In the genomic region with DNA sequence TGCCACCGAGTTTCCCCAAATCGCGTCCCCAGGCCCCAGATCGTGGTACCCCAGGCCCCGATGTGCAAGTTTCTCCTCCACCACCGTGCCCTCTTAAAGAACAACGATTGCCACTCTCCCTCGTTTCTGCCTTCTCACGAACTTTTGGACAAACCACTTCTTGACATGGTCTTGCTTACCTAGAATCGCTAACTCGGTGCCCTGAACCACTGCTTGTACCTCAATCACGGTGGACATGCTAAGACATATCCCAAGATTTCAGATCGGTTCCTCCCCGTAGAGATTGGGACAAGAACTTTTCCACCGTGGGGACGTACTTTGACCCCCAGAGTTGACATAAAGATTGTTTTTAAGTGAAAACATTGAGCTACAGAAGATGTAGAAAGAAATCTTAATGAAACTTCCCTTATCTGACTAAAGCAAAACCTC, we compare ENCODE assay signal across 8 cellular contexts. TPM values are rescaled to one million over a fixed set of nuclear protein-coding genes. Genes with fewer than 3 reads are reported as not detected.
A peak's percentile ranks its signal among the peaks of the same experiment; 100 is the strongest.
DNase-seq lines count a peak whose midpoint lies in the region; ATAC-seq and TF ChIP-seq lines count a peak whose summit lies in the region.

No MANE protein-coding gene starts in this region.

- H3K9me3 ChIP-seq in HEK293 (ENCODE audit: control insufficient read depth, insufficient read depth, low read depth, low read length) (no peaks in the 10 kb centered on the region), mesenchymal stem cell (ENCODE audit: control insufficient read depth, low read length) (no peaks in the 10 kb centered on the region)

- no peak overlapping the region for H2BK15ac ChIP-seq in mesenchymal stem cell (ENCODE audit: low read depth, poor library complexity, severe bottlenecking)

- CTCF ChIA-PET in HEK293 (lab: Yijun Ruan, JAX), result interaction anchor here (0.6 to 1.0 kb wide), 2 partner anchors 36 to 169 kb away, joined by 3 read pairs; no protein-coding TSS in a partner anchor

- H3K4me2 ChIP-seq in mesenchymal stem cell (ENCODE audit: low read length, poor library complexity, severe bottlenecking), result peak overlapping the region; percentile 81

- no peaks in the 10 kb centered on the region for H3K79me1 ChIP-seq in mesenchymal stem cell (replicated peaks; ENCODE audit: low read length, poor library complexity, severe bottlenecking)

- H2BK12ac ChIP-seq in mesenchymal stem cell (ENCODE audit: low read length in 2 of 2), result peak overlapping the region; percentile 9 to 89

- ATAC-seq in GM21619 (IDR thresholded peaks at IDR 0.05; ENCODE audit: unreplicated experiment), result no peak

- POLR2A ChIA-PET in HEK293 (lab: Yijun Ruan, JAX), result no interaction called here

- peak overlapping the region; percentile 90 for H3K9ac ChIP-seq in mesenchymal stem cell (ENCODE audit: low read length)

- H2AK5ac ChIP-seq in mesenchymal stem cell (ENCODE audit: low read length, severe bottlenecking), result peak overlapping the region; percentile 9

- H3K27ac ChIP-seq in 22Rv1, result peak overlapping the region; percentile 77
- H3K27ac ChIP-seq in HEK293 (ENCODE audit: extremely low read depth, low read depth, low read length), result no peak overlapping the region; the same call in 1 of the 2 replicates
- H3K27ac ChIP-seq in angular gyrus (ENCODE audit: low read depth, low read length), result peak overlapping the region; percentile 84
- H3K27ac ChIP-seq in mesenchymal stem cell (ENCODE audit: low read length, poor library complexity, severe bottlenecking), result peak overlapping the region; percentile 66

- H3K14ac ChIP-seq in mesenchymal stem cell (ENCODE audit: low read length in 2 of 2), result peak overlapping the region in 1 of 2 experiments; percentile 53

- no peak overlapping the region for H2BK5ac ChIP-seq in mesenchymal stem cell (ENCODE audit: low read depth, low read length, poor library complexity, severe bottlenecking)

- H2BK120ac ChIP-seq in mesenchymal stem cell (ENCODE audit: low read depth, low read length), result no peak overlapping the region

- H3K23ac ChIP-seq in mesenchymal stem cell (ENCODE audit: low read length in 2 of 2), result peak overlapping the region in 1 of 2 experiments; percentile 83

- H4K8ac ChIP-seq in mesenchymal stem cell (ENCODE audit: low read length), result peak overlapping the region; percentile 57

- H3K18ac ChIP-seq in mesenchymal stem cell (ENCODE audit: low read depth in 1 of 2, low read length in 2 of 2), result peak overlapping the region; percentile 10 to 97

- TF ChIP-seq CTCF in 22Rv1 (IDR thresholded peaks at IDR 0.05) (no peak), HEK293 (tag by site-specific recombination; IDR thresholded peaks at IDR 0.05) (no peak)

- H3K4ac ChIP-seq in mesenchymal stem cell (ENCODE audit: low read depth in 1 of 2, low read length in 2 of 2), result peak overlapping the region; percentile 7 to 86

- DNase-seq in mesenchymal stem cell, result no peak
- no peak for DNase-seq in NK-92 (lab: John Stamatoyannopoulos, UW; ENCODE audit: unreplicated experiment)
- no peak for DNase-seq in AG08395 (ENCODE audit: low spot score)
- DNase-seq in SW480 (ENCODE audit: low spot score), result no peak

- WGBS in mesenchymal stem cell, result 48% methylated on average over 15 of the region's 16 CpGs

- H3K4me1 ChIP-seq in HEK293 (ENCODE audit: control insufficient read depth, insufficient read depth, low read length), result no peaks in the 10 kb centered on the region
- H3K4me1 ChIP-seq in mesenchymal stem cell (ENCODE audit: control insufficient read depth, insufficient read depth, low read depth, low read length), result peaks cover 7% of the 10 kb centered on the region

- peak overlapping the region; percentile 76 for H2AFZ ChIP-seq in mesenchymal stem cell (ENCODE audit: low read depth, low read length)

- H3K4me3 ChIP-seq in HEK293 (ENCODE audit: low read depth, low read length) (peak overlapping the region; percentile 86; the same call in 1 of the 2 replicates), mesenchymal stem cell (ENCODE audit: insufficient read depth in 1 of 2, low read depth in 1 of 2, low read length in 2 of 2) (peak overlapping the region; percentile 98)

- H3K36me3 ChIP-seq in HEK293 (ENCODE audit: control insufficient read depth in 2 of 2, insufficient read depth in 1 of 2, low read length in 2 of 2) (no peaks in the 10 kb centered on the region), mesenchymal stem cell (ENCODE audit: control insufficient read depth in 1 of 2, insufficient read depth in 2 of 2, low read depth in 1 of 2, low read length in 2 of 2) (no peaks in the 10 kb centered on the region)

- no peaks in the 10 kb centered on the region for H3K27me3 ChIP-seq in mesenchymal stem cell (ENCODE audit: control insufficient read depth in 1 of 2, insufficient read depth in 1 of 2, low read length in 2 of 2)

- no peak overlapping the region for H4K91ac ChIP-seq in mesenchymal stem cell (ENCODE audit: low read length)

TF ChIP-seq in HEK293, 187 proteins besides CTCF, POLR2A, EP300 and RAD21:
- TF ChIP-seq, protein P1, sequence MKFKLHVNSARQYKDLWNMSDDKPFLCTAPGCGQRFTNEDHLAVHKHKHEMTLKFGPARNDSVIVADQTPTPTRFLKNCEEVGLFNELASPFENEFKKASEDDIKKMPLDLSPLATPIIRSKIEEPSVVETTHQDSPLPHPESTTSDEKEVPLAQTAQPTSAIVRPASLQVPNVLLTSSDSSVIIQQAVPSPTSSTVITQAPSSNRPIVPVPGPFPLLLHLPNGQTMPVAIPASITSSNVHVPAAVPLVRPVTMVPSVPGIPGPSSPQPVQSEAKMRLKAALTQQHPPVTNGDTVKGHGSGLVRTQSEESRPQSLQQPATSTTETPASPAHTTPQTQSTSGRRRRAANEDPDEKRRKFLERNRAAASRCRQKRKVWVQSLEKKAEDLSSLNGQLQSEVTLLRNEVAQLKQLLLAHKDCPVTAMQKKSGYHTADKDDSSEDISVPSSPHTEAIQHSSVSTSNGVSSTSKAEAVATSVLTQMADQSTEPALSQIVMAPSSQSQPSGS (tag by site-specific recombination; IDR thresholded peaks at IDR 0.05; ENCODE audit: low read depth), result no peak
- TF ChIP-seq KLF8 (tag by site-specific recombination; IDR thresholded peaks at IDR 0.05), result no peak
- TF ChIP-seq ZNF747 (tag by site-specific recombination; IDR thresholded peaks at IDR 0.05), result no peak
- TF ChIP-seq ZNF768 (tag by site-specific recombination; IDR thresholded peaks at IDR 0.05), result no peak
- TF ChIP-seq, protein P2, sequence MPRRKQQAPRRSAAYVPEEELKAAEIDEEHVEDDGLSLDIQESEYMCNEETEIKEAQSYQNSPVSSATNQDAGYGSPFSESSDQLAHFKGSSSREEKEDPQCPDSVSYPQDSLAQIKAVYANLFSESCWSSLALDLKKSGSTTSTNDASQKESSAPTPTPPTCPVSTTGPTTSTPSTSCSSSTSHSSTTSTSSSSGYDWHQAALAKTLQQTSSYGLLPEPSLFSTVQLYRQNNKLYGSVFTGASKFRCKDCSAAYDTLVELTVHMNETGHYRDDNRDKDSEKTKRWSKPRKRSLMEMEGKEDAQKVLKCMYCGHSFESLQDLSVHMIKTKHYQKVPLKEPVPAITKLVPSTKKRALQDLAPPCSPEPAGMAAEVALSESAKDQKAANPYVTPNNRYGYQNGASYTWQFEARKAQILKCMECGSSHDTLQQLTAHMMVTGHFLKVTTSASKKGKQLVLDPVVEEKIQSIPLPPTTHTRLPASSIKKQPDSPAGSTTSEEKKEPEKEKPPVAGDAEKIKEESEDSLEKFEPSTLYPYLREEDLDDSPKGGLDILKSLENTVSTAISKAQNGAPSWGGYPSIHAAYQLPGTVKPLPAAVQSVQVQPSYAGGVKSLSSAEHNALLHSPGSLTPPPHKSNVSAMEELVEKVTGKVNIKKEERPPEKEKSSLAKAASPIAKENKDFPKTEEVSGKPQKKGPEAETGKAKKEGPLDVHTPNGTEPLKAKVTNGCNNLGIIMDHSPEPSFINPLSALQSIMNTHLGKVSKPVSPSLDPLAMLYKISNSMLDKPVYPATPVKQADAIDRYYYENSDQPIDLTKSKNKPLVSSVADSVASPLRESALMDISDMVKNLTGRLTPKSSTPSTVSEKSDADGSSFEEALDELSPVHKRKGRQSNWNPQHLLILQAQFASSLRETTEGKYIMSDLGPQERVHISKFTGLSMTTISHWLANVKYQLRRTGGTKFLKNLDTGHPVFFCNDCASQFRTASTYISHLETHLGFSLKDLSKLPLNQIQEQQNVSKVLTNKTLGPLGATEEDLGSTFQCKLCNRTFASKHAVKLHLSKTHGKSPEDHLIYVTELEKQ (tag by site-specific recombination; IDR thresholded peaks at IDR 0.05; ENCODE audit: borderline replicate concordance), result no peak
- TF ChIP-seq ZNF223 (tag by site-specific recombination; IDR thresholded peaks at IDR 0.05), result no peak
- no peak for TF ChIP-seq ZNF701 (tag by site-specific recombination; IDR thresholded peaks at IDR 0.05)
- TF ChIP-seq ZNF350 (tag by site-specific recombination; IDR thresholded peaks at IDR 0.05), result no peak
- TF ChIP-seq GFI1B (tag by site-specific recombination; IDR thresholded peaks at IDR 0.05), result no peak
TF ChIP-seq in HEK293: peak in this region for 0.

RNA-seq across cellular contexts. Expression of a gene that starts 0.5 kb away (rescaled TPM):
- 26.4 TPM for polyA plus RNA-seq in mesenchymal stem cell (2013, experiment 1 of 2)
- 25.0 TPM for polyA plus RNA-seq in mesenchymal stem cell (2013, experiment 2 of 2)
